In the genomic region with DNA sequence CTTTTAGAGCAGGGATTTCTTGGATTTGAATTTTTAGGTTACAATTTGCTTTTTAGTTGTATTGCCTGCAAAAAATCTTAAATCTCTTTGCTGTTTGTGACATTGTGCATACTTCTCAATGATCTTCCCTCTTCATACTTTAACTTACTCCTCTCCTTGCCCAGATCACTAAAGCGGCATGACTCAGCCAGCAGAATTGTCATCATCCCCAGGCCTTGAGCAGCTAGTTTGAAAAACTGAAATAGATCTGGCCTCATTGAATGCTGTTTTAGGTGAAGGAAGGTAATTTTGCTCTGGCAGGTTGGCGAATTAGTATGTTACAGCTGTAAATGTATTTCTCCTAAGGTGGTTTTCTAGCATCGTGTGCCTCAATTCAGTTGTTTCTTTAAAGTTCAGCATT, we compare ENCODE assay signal across 27 cellular contexts.
"Had no signal": no experiment of that assay in that cellular context is flagged by ENCODE, and none has a peak within 500 bp of the region (broad histone marks: within the 10 kb centered on the region; RNA-seq: fewer than 3 reads in every experiment).

No MANE protein-coding gene starts in this region.

- H3K27ac Mint-ChIP-seq: activated B cell treated with CpG ODN at 0.5 μM for 24 hours; activated CD4-positive, alpha-beta T cell treated with anti-CD3 and anti-CD28 coated beads, Interleukin-2, amount 10 ng/mL, durations not matched to agents 24 days and 14 days; activated naive CD4-positive, alpha-beta T cell treated with anti-CD3 and anti-CD28 coated beads, Interleukin-2, amount 10 ng/mL, durations not matched to agents 7 days and 5 days; activated naive CD8-positive, alpha-beta T cell treated with anti-CD3 and anti-CD28 coated beads for 36 hours; activated T-helper 17 cell treated with anti-CD3 and anti-CD28 coated beads, Interleukin-2, amount 50 U/mL, for 72 hours had no signal

- H3K9me3 Mint-ChIP-seq: activated B cell treated with CpG ODN at 0.5 μM for 24 hours; activated CD4-positive, alpha-beta T cell treated with anti-CD3 and anti-CD28 coated beads, Interleukin-2, amount 10 ng/mL, durations not matched to agents 24 days and 14 days; activated naive CD4-positive, alpha-beta T cell treated with anti-CD3 and anti-CD28 coated beads, Interleukin-2, amount 10 ng/mL, durations not matched to agents 7 days and 5 days; activated naive CD8-positive, alpha-beta T cell treated with anti-CD3 and anti-CD28 coated beads for 36 hours; activated T-cell treated with anti-CD3 and anti-CD28 coated beads, Interleukin-2, amount 50 U/mL, for 4 hours; activated T-helper 17 cell treated with anti-CD3 and anti-CD28 coated beads, Interleukin-2, amount 50 U/mL, for 72 hours had no signal

- H3K4me3 ChIP-seq: SJSA1 had no signal

- DNase-seq: activated B cell treated with CpG ODN at 0.5 μM for 24 hours; activated CD4-positive, alpha-beta T cell treated with anti-CD3 and anti-CD28 coated beads for 1 hour; activated CD4-positive, alpha-beta T cell treated with anti-CD3 and anti-CD28 coated beads, Interleukin-2, amount 10 ng/mL, durations not matched to agents 24 days and 14 days; activated CD4-positive, alpha-beta T cell treated with anti-CD3 and anti-CD28 coated beads, Interleukin-2, amount 50 U/mL, for 48 hours; activated CD8-positive, alpha-beta memory T cell treated with anti-CD3 and anti-CD28 coated beads for 24 hours; activated gamma-delta T cell treated with Interleukin-2 at 50 U/mL for 16 hours; activated naive CD4-positive, alpha-beta T cell treated with anti-CD3 and anti-CD28 coated beads, Interleukin-2, amount 10 ng/mL, durations not matched to agents 7 days and 5 days; activated naive CD8-positive, alpha-beta T cell treated with anti-CD3 and anti-CD28 coated beads for 36 hours; activated T-cell treated with anti-CD3 and anti-CD28 coated beads, Interleukin-2, amount 50 U/mL, for 4 hours; central memory CD4-positive, alpha-beta T cell; NCI-H1092 treated with DMSO at 0.1 percent for 48 hours; NCI-H1417 treated with DMSO at 0.1 percent for 48 hours; NCI-H1694; NCI-H2029; NCI-H2107; NCI-H510A treated with DMSO at 0.1 percent for 48 hours; NCI-H69; NK-92 treated with Interleukin-12 subunit alpha and Interleukin-12 subunit beta, amount 100 ng/mL, for 24 hours; OCI-M1; SHP77; SW 1271 had no signal

- H3K9ac ChIP-seq: KMS-11 had no signal

- H3K36me3 ChIP-seq: SJSA1 had no signal

- H3K4me3 Mint-ChIP-seq: activated B cell treated with CpG ODN at 0.5 μM for 24 hours; activated CD4-positive, alpha-beta T cell treated with anti-CD3 and anti-CD28 coated beads, Interleukin-2, amount 10 ng/mL, durations not matched to agents 24 days and 14 days; activated naive CD4-positive, alpha-beta T cell treated with anti-CD3 and anti-CD28 coated beads, Interleukin-2, amount 10 ng/mL, durations not matched to agents 7 days and 5 days; activated naive CD8-positive, alpha-beta T cell treated with anti-CD3 and anti-CD28 coated beads for 36 hours; activated T-cell treated with anti-CD3 and anti-CD28 coated beads, Interleukin-2, amount 50 U/mL, for 4 hours; activated T-helper 17 cell treated with anti-CD3 and anti-CD28 coated beads, Interleukin-2, amount 50 U/mL, for 72 hours had no signal

- H3K27ac ChIP-seq: KMS-11, RWPE1, SJSA1 had no signal

- H3K4me2 ChIP-seq: KMS-11 had no signal

- H3K27me3 Mint-ChIP-seq: activated B cell treated with CpG ODN at 0.5 μM for 24 hours; activated CD4-positive, alpha-beta T cell treated with anti-CD3 and anti-CD28 coated beads, Interleukin-2, amount 10 ng/mL, durations not matched to agents 24 days and 14 days; activated naive CD4-positive, alpha-beta T cell treated with anti-CD3 and anti-CD28 coated beads, Interleukin-2, amount 10 ng/mL, durations not matched to agents 7 days and 5 days; activated T-helper 17 cell treated with anti-CD3 and anti-CD28 coated beads, Interleukin-2, amount 50 U/mL, for 72 hours had no signal

- H3K27me3 ChIP-seq: SJSA1 had no signal

- H3K36me3 Mint-ChIP-seq: activated naive CD4-positive, alpha-beta T cell treated with anti-CD3 and anti-CD28 coated beads, Interleukin-2, amount 10 ng/mL, durations not matched to agents 7 days and 5 days; activated naive CD8-positive, alpha-beta T cell treated with anti-CD3 and anti-CD28 coated beads for 36 hours had no signal

- H3K4me1 ChIP-seq: SJSA1 had no signal

- H3K4me1 Mint-ChIP-seq: activated B cell treated with CpG ODN at 0.5 μM for 24 hours; activated CD4-positive, alpha-beta T cell treated with anti-CD3 and anti-CD28 coated beads, Interleukin-2, amount 10 ng/mL, durations not matched to agents 24 days and 14 days; activated naive CD4-positive, alpha-beta T cell treated with anti-CD3 and anti-CD28 coated beads, Interleukin-2, amount 10 ng/mL, durations not matched to agents 7 days and 5 days; activated naive CD8-positive, alpha-beta T cell treated with anti-CD3 and anti-CD28 coated beads for 36 hours; activated T-helper 17 cell treated with anti-CD3 and anti-CD28 coated beads, Interleukin-2, amount 50 U/mL, for 72 hours had no signal

- ATAC-seq: activated T-cell treated with anti-CD3 and anti-CD28 coated beads, Interleukin-2, amount 50 U/mL, for 4 hours; activated T-helper 17 cell treated with anti-CD3 and anti-CD28 coated beads, Interleukin-2, amount 50 U/mL, for 72 hours; Panc1; SK-N-SH treated with all-trans-retinoic acid at 6 μM for 48 hours had no signal
